In genomic region chr7:139341058-139341775, GRCh38 we compare ENCODE assay signal across 8 cellular contexts. TPM values are rescaled to one million over a fixed set of nuclear protein-coding genes. Genes with fewer than 3 reads are reported as not detected.
DNase-seq lines count a peak whose midpoint lies in the region; ATAC-seq lines count a peak whose summit lies in the region.

A gene with protein sequence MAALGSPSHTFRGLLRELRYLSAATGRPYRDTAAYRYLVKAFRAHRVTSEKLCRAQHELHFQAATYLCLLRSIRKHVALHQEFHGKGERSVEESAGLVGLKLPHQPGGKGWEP (plus strand): TSS chr7:139341337. CDS start chr7:139341385, 48 bp downstream.

- no peaks in the 10 kb centered on the region; the same call in 1 of the 2 replicates for H3K9me2 ChIP-seq in Karpas-422 (replicated peaks; ENCODE audit: insufficient read depth, low read length)

- peaks cover 41% of the 10 kb centered on the region for H3K4me1 ChIP-seq in Karpas-422 (ENCODE audit: low read length)

- H3K27me3 Mint-ChIP-seq in activated T-helper 17 cell treated with anti-CD3 and anti-CD28 coated beads, Interleukin-2, amount 50 U/mL, for 72 hours = peaks cover 4% of the 10 kb centered on the region
- no peaks in the 10 kb centered on the region for H3K27me3 Mint-ChIP-seq in natural killer cell treated with Interleukin-12 subunit alpha and Interleukin-12 subunit beta and Interleukin-15 and Interleukin-18, amount 100 ng/mL, for 72 hours

- H3K4me1 Mint-ChIP-seq in activated T-helper 17 cell treated with anti-CD3 and anti-CD28 coated beads, Interleukin-2, amount 50 U/mL, for 72 hours = peaks cover 22% of the 10 kb centered on the region
- H3K4me1 Mint-ChIP-seq in natural killer cell treated with Interleukin-12 subunit alpha and Interleukin-12 subunit beta and Interleukin-15 and Interleukin-18, amount 100 ng/mL, for 72 hours (ENCODE audit: low read depth in 2 of 2) = peaks cover 26 to 28% of the 10 kb centered on the region in 2 donors

- DNase-seq in EL (peak; percentile 90), Karpas-422 (peak; percentile 97), RKO (ENCODE audit: low spot score) (peak; percentile 97), fibroblast of peridontal ligament (ENCODE audit: extremely low read depth) (peak; percentile 94)
- DNase-seq in natural killer cell treated with Interleukin-12 subunit alpha and Interleukin-12 subunit beta and Interleukin-15 and Interleukin-18, amount 100 ng/mL, for 72 hours (ENCODE audit: low spot score) = peak; percentile 91
- DNase-seq in stimulated activated naive CD4-positive, alpha-beta T cell treated with Interleukin-2 at 50 U/mL for 16 hours (lab: John Stamatoyannopoulos, UW) = peak; percentile 84

- H3K4me3 Mint-ChIP-seq in activated T-helper 17 cell treated with anti-CD3 and anti-CD28 coated beads, Interleukin-2, amount 50 U/mL, for 72 hours = peak within 1 kb of the TSS; percentile 93
- peak within 1 kb of the TSS; percentile 86 for H3K4me3 Mint-ChIP-seq in natural killer cell treated with Interleukin-12 subunit alpha and Interleukin-12 subunit beta and Interleukin-15 and Interleukin-18, amount 100 ng/mL, for 72 hours

- peak within 1 kb of the TSS; percentile 100 for H3K27ac Mint-ChIP-seq in activated T-helper 17 cell treated with anti-CD3 and anti-CD28 coated beads, Interleukin-2, amount 50 U/mL, for 72 hours
- peak within 1 kb of the TSS; percentile 99 to 100 for H3K27ac Mint-ChIP-seq in natural killer cell treated with Interleukin-12 subunit alpha and Interleukin-12 subunit beta and Interleukin-15 and Interleukin-18, amount 100 ng/mL, for 72 hours

- H4K20me1 ChIP-seq in Karpas-422 (ENCODE audit: insufficient read depth, low read depth, low read length) = no peaks in the 10 kb centered on the region

- H3K79me2 ChIP-seq in Karpas-422 (ENCODE audit: low read length) = peaks cover 29% of the 10 kb centered on the region

- peak within 1 kb of the TSS; percentile 75; the same call in 1 of the 2 replicates for H2AFZ ChIP-seq in Karpas-422 (ENCODE audit: low read length)

- ATAC-seq in GM21825 (IDR thresholded peaks at IDR 0.05; ENCODE audit: unreplicated experiment) = peak; percentile 52
- peak; percentile 70 for ATAC-seq in activated T-helper 17 cell treated with anti-CD3 and anti-CD28 coated beads, Interleukin-2, amount 50 U/mL, for 72 hours (replicated peaks)
- ATAC-seq in natural killer cell treated with Interleukin-12 subunit alpha and Interleukin-12 subunit beta and Interleukin-15 and Interleukin-18, amount 100 ng/mL, for 72 hours = peak; percentile 74 to 78

- no peaks in the 10 kb centered on the region for H3K9me3 ChIP-seq in Karpas-422 (ENCODE audit: low read length)

- peaks cover 11% of the 10 kb centered on the region for H3K36me3 ChIP-seq in Karpas-422 (ENCODE audit: insufficient read depth, low read length)

- H3K36me3 Mint-ChIP-seq in activated T-helper 17 cell treated with anti-CD3 and anti-CD28 coated beads, Interleukin-2, amount 50 U/mL, for 72 hours (ENCODE audit: low read depth) = peaks cover 28% of the 10 kb centered on the region
- H3K36me3 Mint-ChIP-seq in natural killer cell treated with Interleukin-12 subunit alpha and Interleukin-12 subunit beta and Interleukin-15 and Interleukin-18, amount 100 ng/mL, for 72 hours = peaks cover 13% of the 10 kb centered on the region

- peak within 1 kb of the TSS; percentile 90 for H3K27ac ChIP-seq in Karpas-422 (ENCODE audit: low read length)

- H3K9ac ChIP-seq in Karpas-422 (ENCODE audit: low read length) = peak within 1 kb of the TSS; percentile 99

- H3K4me3 ChIP-seq in Karpas-422 (ENCODE audit: low read length) = peak within 1 kb of the TSS; percentile 95

- peak within 1 kb of the TSS; percentile 88 for H3K4me2 ChIP-seq in Karpas-422 (ENCODE audit: low read depth, low read length, poor library complexity, severe bottlenecking)

- H3K9me3 Mint-ChIP-seq in activated T-helper 17 cell treated with anti-CD3 and anti-CD28 coated beads, Interleukin-2, amount 50 U/mL, for 72 hours = peaks cover 9% of the 10 kb centered on the region
- H3K9me3 Mint-ChIP-seq in natural killer cell treated with Interleukin-12 subunit alpha and Interleukin-12 subunit beta and Interleukin-15 and Interleukin-18, amount 100 ng/mL, for 72 hours = peaks cover 5% of the 10 kb centered on the region

- no peaks in the 10 kb centered on the region for H3K27me3 ChIP-seq in Karpas-422 (ENCODE audit: low read length)

RNA-seq across cellular contexts. Expression of the gene that starts here (rescaled TPM):
- total RNA-seq in Karpas-422 (2014; rRNA removed; shearing (Covaris generic); ENCODE audit: low replicate concordance) = 18.0 and 24.7 TPM in 2 replicates
- total RNA-seq in activated T-helper 17 cell treated with anti-CD3 and anti-CD28 coated beads, Interleukin-2, amount 50 U/mL, for 72 hours = 1 to 10 TPM; 3.0 to 6.7 TPM
- total RNA-seq in natural killer cell treated with Interleukin-12 subunit alpha and Interleukin-12 subunit beta and Interleukin-15 and Interleukin-18, amount 100 ng/mL, for 72 hours = 1 to 10 TPM; 4.4 to 7.8 TPM

Comparison
In these comparisons a context has a peak if more than half of its experiments do, and no peak if none do; other contexts are left out.
1. Peak in every context shown above with its lines: DNase-seq, ATAC-seq, H3K4me3 ChIP-seq and H3K27ac ChIP-seq.